In genomic region chr21:36199021-36199420, GRCh38 we compare ENCODE assay signal across 22 cellular contexts.
"Had no signal": no experiment of that assay in that cellular context is flagged by ENCODE, and none has a peak within 500 bp of the region (broad histone marks: within the 10 kb centered on the region; RNA-seq: fewer than 3 reads in every experiment).

No MANE protein-coding gene starts in this region.

- H3K4me3 ChIP-seq: esophagus squamous epithelium, testis, upper lobe of right lung had no signal

- DNase-seq: activated CD4-positive, alpha-beta T cell treated with anti-CD3 and anti-CD28 coated beads for 48 hours; activated CD4-positive, alpha-beta T cell treated with anti-CD3 and anti-CD28 coated beads, Interleukin-2, amount 50 U/mL, for 48 hours; activated CD8-positive, alpha-beta memory T cell treated with anti-CD3 and anti-CD28 coated beads for 24 hours; activated effector memory CD4-positive, alpha-beta T cell treated with Interleukin-2 at 50 U/mL for 16 hours; activated naive CD4-positive, alpha-beta T cell treated with Interleukin-2 at 50 U/mL for 16 hours; anterior cingulate cortex; dermis blood vessel endothelial cell; effector CD8-positive, alpha-beta T cell; esophagus squamous epithelium; glutamatergic neuron; naive thymus-derived CD4-positive, alpha-beta T cell; occipital lobe; right cardiac atrium; stimulated activated CD4-positive, alpha-beta T cell treated with anti-CD3 and anti-CD28 coated beads, Interleukin-15, amount 100 ng/mL, for 24 hours; stimulated activated naive CD8-positive, alpha-beta T cell treated with anti-CD3 and anti-CD28 coated beads, Interleukin-15, Interleukin-2, amounts not matched to agents 100 U/mL and 50 U/mL, for 24 hours; T-helper 9 cell; testis; upper lobe of right lung; WERI-Rb-1 had no signal

- H3K9me3 ChIP-seq: esophagus squamous epithelium, testis, upper lobe of right lung had no signal

- H3K27me3 ChIP-seq: esophagus squamous epithelium, testis, upper lobe of right lung had no signal

- ATAC-seq: activated CD4-positive, CD25-positive, alpha-beta regulatory T cell treated with anti-CD3 and anti-CD28 coated beads, Interleukin-2, amount 50 U/mL, for 24 hours; naive thymus-derived CD4-positive, alpha-beta T cell; right cardiac atrium; stimulated activated naive CD8-positive, alpha-beta T cell treated with anti-CD3 and anti-CD28 coated beads, Interleukin-15, Interleukin-2, amounts not matched to agents 100 U/mL and 50 U/mL, for 24 hours; upper lobe of right lung had no signal

- H3K27ac ChIP-seq: epithelial cell of prostate, esophagus squamous epithelium, parathyroid adenoma, testis, upper lobe of right lung, WERI-Rb-1 had no signal

- H3K4me1 ChIP-seq: testis, upper lobe of right lung had no signal
